In genomic region chr11:4187055-4187988, GRCh38 we compare ENCODE assay signal across 8 cellular contexts.
DNase-seq lines count a peak whose midpoint lies in the region; ATAC-seq, FAIRE-seq and TF ChIP-seq lines count a peak whose summit lies in the region.

No MANE protein-coding gene starts in this region.

- no peaks in the 10 kb centered on the region for H3K4me1 Mint-ChIP-seq in activated T-helper 17 cell treated with anti-CD3 and anti-CD28 coated beads, Interleukin-2, amount 50 U/mL, for 72 hours
- H3K4me1 Mint-ChIP-seq in natural killer cell, result peaks cover 14 to 17% of the 10 kb centered on the region in 2 donors
- peaks cover 7% of the 10 kb centered on the region for H3K4me1 Mint-ChIP-seq in stimulated activated memory B cell treated with anti-CD40 and anti-IgM and Interleukin-4, amounts not matched to agents 10 μg/mL and 1 μg/mL and 100 μg/mL, for 72 hours

- FAIRE-seq in RCC 7860 (lab: Jason Lieb, UNC), result no peak

- H3K4me3 Mint-ChIP-seq in activated T-helper 17 cell treated with anti-CD3 and anti-CD28 coated beads, Interleukin-2, amount 50 U/mL, for 72 hours, result peak overlapping the region; percentile 68
- H3K4me3 Mint-ChIP-seq in natural killer cell, result peak overlapping the region; percentile 67
- H3K4me3 Mint-ChIP-seq in stimulated activated memory B cell treated with anti-CD40 and anti-IgM and Interleukin-4, amounts not matched to agents 10 μg/mL and 1 μg/mL and 100 μg/mL, for 72 hours, result peak overlapping the region; percentile 81

- no peaks in the 10 kb centered on the region for H3K36me3 Mint-ChIP-seq in activated T-helper 17 cell treated with anti-CD3 and anti-CD28 coated beads, Interleukin-2, amount 50 U/mL, for 72 hours (ENCODE audit: low read depth)
- no peaks in the 10 kb centered on the region for H3K36me3 Mint-ChIP-seq in natural killer cell
- H3K36me3 Mint-ChIP-seq in stimulated activated memory B cell treated with anti-CD40 and anti-IgM and Interleukin-4, amounts not matched to agents 10 μg/mL and 1 μg/mL and 100 μg/mL, for 72 hours, result no peaks in the 10 kb centered on the region

- H3K27ac Mint-ChIP-seq in activated T-helper 17 cell treated with anti-CD3 and anti-CD28 coated beads, Interleukin-2, amount 50 U/mL, for 72 hours, result no peak overlapping the region
- H3K27ac Mint-ChIP-seq in natural killer cell, result no peak overlapping the region
- peak overlapping the region; percentile 31 for H3K27ac Mint-ChIP-seq in stimulated activated memory B cell treated with anti-CD40 and anti-IgM and Interleukin-4, amounts not matched to agents 10 μg/mL and 1 μg/mL and 100 μg/mL, for 72 hours

- H3K4me3 ChIP-seq in fibroblast of pulmonary artery (replicated peaks; ENCODE audit: low read depth, low read length), result peak overlapping the region; percentile 63

- TF ChIP-seq RAD21 in Ishikawa (IDR thresholded peaks at IDR 0.05; ENCODE audit: low read depth), result peak; percentile 86

- peak; percentile 79 for TF ChIP-seq CTCF in fibroblast of pulmonary artery (IDR thresholded peaks at IDR 0.05; ENCODE audit: low read length, missing control alignments)
- TF ChIP-seq CTCF in natural killer cell (IDR thresholded peaks at IDR 0.05), result peak; percentile 99

- no peaks in the 10 kb centered on the region for H3K9me3 Mint-ChIP-seq in activated T-helper 17 cell treated with anti-CD3 and anti-CD28 coated beads, Interleukin-2, amount 50 U/mL, for 72 hours
- no peaks in the 10 kb centered on the region for H3K9me3 Mint-ChIP-seq in natural killer cell
- H3K9me3 Mint-ChIP-seq in stimulated activated memory B cell treated with anti-CD40 and anti-IgM and Interleukin-4, amounts not matched to agents 10 μg/mL and 1 μg/mL and 100 μg/mL, for 72 hours, result no peaks in the 10 kb centered on the region

- TF ChIP-seq EP300 in Ishikawa (IDR thresholded peaks at IDR 0.05; ENCODE audit: borderline replicate concordance), result no peak

- intact Hi-C loops in natural killer cell (cut with micrococcal nuclease), result loop anchor here (1.0 kb wide), 2 partner anchors 306 to 352 kb away; no protein-coding TSS in a partner anchor

- DNase-seq in DMS79 treated with DMSO at 0.1 percent for 48 hours (lab: John Stamatoyannopoulos, UW), result peak; percentile 93
- DNase-seq in RCC 7860 (ENCODE audit: low spot score), result peak; percentile 46
- peak; percentile 86 for DNase-seq in fibroblast of pulmonary artery (ENCODE audit: low read depth)
- peak; percentile 87 for DNase-seq in natural killer cell

- ATAC-seq in GM21723 (IDR thresholded peaks at IDR 0.05; ENCODE audit: unreplicated experiment), result peak; percentile 96
- ATAC-seq in activated T-helper 17 cell treated with anti-CD3 and anti-CD28 coated beads, Interleukin-2, amount 50 U/mL, for 72 hours (replicated peaks), result peak; percentile 94
- ATAC-seq in natural killer cell, result peak; percentile 94 to 95 (median 95)
- ATAC-seq in stimulated activated memory B cell treated with anti-CD40 and anti-IgM and Interleukin-4, amounts not matched to agents 10 μg/mL and 1 μg/mL and 100 μg/mL, for 72 hours, result peak; percentile 89

- H3K27me3 Mint-ChIP-seq in activated T-helper 17 cell treated with anti-CD3 and anti-CD28 coated beads, Interleukin-2, amount 50 U/mL, for 72 hours, result peaks cover 5% of the 10 kb centered on the region
- H3K27me3 Mint-ChIP-seq in natural killer cell (ENCODE audit: low read depth in 2 of 2), result peaks cover 2 to 9% of the 10 kb centered on the region in 2 donors
- peaks cover 31% of the 10 kb centered on the region for H3K27me3 Mint-ChIP-seq in stimulated activated memory B cell treated with anti-CD40 and anti-IgM and Interleukin-4, amounts not matched to agents 10 μg/mL and 1 μg/mL and 100 μg/mL, for 72 hours

TF ChIP-seq in Ishikawa, 13 proteins besides CTCF, POLR2A, EP300 and RAD21:
- TF ChIP-seq NFIC (IDR thresholded peaks at IDR 0.05), result 0 out of 2 replicates have a peak, but pooled peaks have one; percentile 13
- TF ChIP-seq, protein P1, sequence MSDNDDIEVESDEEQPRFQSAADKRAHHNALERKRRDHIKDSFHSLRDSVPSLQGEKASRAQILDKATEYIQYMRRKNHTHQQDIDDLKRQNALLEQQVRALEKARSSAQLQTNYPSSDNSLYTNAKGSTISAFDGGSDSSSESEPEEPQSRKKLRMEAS (IDR thresholded peaks at IDR 0.05), result peak; percentile 80
- TF ChIP-seq USF1 (IDR thresholded peaks at IDR 0.05), result no peak
- no peak for TF ChIP-seq TAF1 (IDR thresholded peaks at IDR 0.05; ENCODE audit: low read depth)
- 0 out of 2 replicates have a peak, but pooled peaks have one; percentile 43 for TF ChIP-seq YY1 (IDR thresholded peaks at IDR 0.05; ENCODE audit: low read depth)

Comparison
In these comparisons a context has a peak if more than half of its experiments do, and no peak if none do; other contexts are left out.
1. Peak in every context shown above with its lines: DNase-seq, ATAC-seq and H3K4me3 ChIP-seq.